ENCODE assay signal across 11 cellular contexts in genomic region chr2:6506311-6507258, GRCh38.
DNase-seq lines count a peak whose midpoint lies in the region; ATAC-seq and TF ChIP-seq lines count a peak whose summit lies in the region.
"Had no signal": no experiment of that assay in that cellular context is flagged by ENCODE, and none has a peak within 500 bp of the region (broad histone marks: within the 10 kb centered on the region; RNA-seq: fewer than 3 reads in every experiment).

No MANE protein-coding gene starts in this region.

- H3K4me1 ChIP-seq in smooth muscle cell (ENCODE audit: low read depth) = no peaks in the 10 kb centered on the region
- H3K4me1 ChIP-seq: lower lobe of right lung had no signal

- no peaks in the 10 kb centered on the region for H3K36me3 ChIP-seq in smooth muscle cell (ENCODE audit: low read depth)
- H3K36me3 ChIP-seq: lower lobe of right lung had no signal

- H3K4me2 ChIP-seq in smooth muscle cell = peak overlapping the region; percentile 8

- no peak for TF ChIP-seq CTCF in smooth muscle cell (IDR thresholded peaks at IDR 0.05; ENCODE audit: borderline replicate concordance, insufficient read depth, poor library complexity, severe bottlenecking)
- no peak for TF ChIP-seq CTCF in GM10266 (IDR thresholded peaks at IDR 0.05; ENCODE audit: control insufficient read depth, insufficient read depth, low read depth, missing control alignments)

- H4K20me1 ChIP-seq in smooth muscle cell (ENCODE audit: low read depth) = no peaks in the 10 kb centered on the region

- no peaks in the 10 kb centered on the region for H3K79me2 ChIP-seq in smooth muscle cell (ENCODE audit: low read depth)

- DNase-seq in HT1080 (ENCODE audit: low read depth) (peak; percentile 89), T1000 (lab: John Stamatoyannopoulos, UW) (peak; percentile 82), head of caudate nucleus (peak in 23 of 42 donors; percentile 8 to 72 (median 28)), smooth muscle cell (lab: John Stamatoyannopoulos, UW; ENCODE audit: unreplicated experiment) (no peak), GM10266 (ENCODE audit: extremely low spot score) (no peak)
- DNase-seq in stimulated activated naive CD4-positive, alpha-beta T cell (lab: John Stamatoyannopoulos, UW) = no peak
- DNase-seq: activated CD8-positive, alpha-beta memory T cell treated with anti-CD3 and anti-CD28 coated beads, Interleukin-2, amount 50 U/mL, for 48 hours; DND-41; lower lobe of right lung; NCI-H1930 had no signal

- no peaks in the 10 kb centered on the region for H3K9me3 ChIP-seq in smooth muscle cell (replicated peaks; ENCODE audit: low read depth)
- H3K9me3 ChIP-seq: lower lobe of right lung had no signal

- H3K27me3 ChIP-seq in smooth muscle cell (ENCODE audit: low read depth) = no peaks in the 10 kb centered on the region

- no peak overlapping the region for H2AFZ ChIP-seq in smooth muscle cell (ENCODE audit: low read depth)

- WGBS in smooth muscle cell (ENCODE audit: low lambda C conversion rate) = 47% methylated on average over 14 of the region's 14 CpGs

- no peaks in the 10 kb centered on the region for H3F3A ChIP-seq in smooth muscle cell (ENCODE audit: low read depth)

- H3K9ac ChIP-seq in smooth muscle cell (ENCODE audit: low read depth) = no peak overlapping the region

- H3K27ac ChIP-seq in smooth muscle cell (ENCODE audit: low read depth) = no peak overlapping the region
- H3K27ac ChIP-seq: lower lobe of right lung had no signal

- no peak overlapping the region for H3K4me3 ChIP-seq in smooth muscle cell
- H3K4me3 ChIP-seq: lower lobe of right lung had no signal

- ATAC-seq in GM18502 (IDR thresholded peaks at IDR 0.05; ENCODE audit: poor library complexity, unreplicated experiment) = no peak
- ATAC-seq: lower lobe of right lung had no signal

- intact Hi-C loops in head of caudate nucleus (cut with DNase I) = no loop called here

Comparison
In these comparisons a context has a peak if more than half of its experiments do, and no peak if none do; other contexts are left out.
1. DNase-seq: peak in HT1080 (single experiment), T1000 (single experiment) and head of caudate nucleus (23 of 42); none in smooth muscle cell (single experiment), GM10266 (single experiment) and stimulated activated naive CD4-positive, alpha-beta T cell (0 of 6).